In the genomic region with DNA sequence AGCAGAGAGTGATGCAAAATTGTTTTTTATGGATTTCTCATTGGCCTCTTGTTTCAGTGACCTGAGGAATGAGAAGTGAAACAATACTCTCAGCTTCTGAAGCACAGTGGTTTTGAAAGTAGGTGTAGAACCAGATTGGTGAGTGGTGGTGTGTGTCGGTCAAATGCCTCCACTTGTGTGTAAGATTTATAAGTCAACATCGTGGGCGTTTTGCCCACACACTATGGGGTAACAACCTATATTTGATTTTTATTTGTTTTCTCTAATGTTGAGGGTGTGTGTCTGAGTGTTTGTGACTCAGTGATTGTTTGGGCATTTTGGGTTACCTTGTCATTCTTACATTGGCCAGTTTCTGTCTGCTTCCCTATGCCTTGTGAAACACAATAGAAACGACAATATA, we compare ENCODE assay signal across 25 cellular contexts. TPM values are rescaled to one million over a fixed set of nuclear protein-coding genes. Genes with fewer than 3 reads are reported as not detected.
"Had no signal": no experiment of that assay in that cellular context is flagged by ENCODE, and none has a peak within 500 bp of the region (broad histone marks: within the 10 kb centered on the region; RNA-seq: fewer than 3 reads in every experiment).

No MANE protein-coding gene starts in this region.

- FAIRE-seq: endothelial cell of umbilical vein, keratinocyte had no signal

- H3K4me1 ChIP-seq: gastrocnemius medialis, left lung, prostate gland, sigmoid colon, stomach, thyroid gland had no signal

- H3K27me3 ChIP-seq: gastrocnemius medialis, left lung, neural progenitor cell, sigmoid colon, stomach, thyroid gland had no signal

- H3K27ac ChIP-seq: coronary artery, gastrocnemius medialis, left lung, neural progenitor cell, prostate gland, sigmoid colon, stomach, thyroid gland had no signal

- DNase-seq: dermis blood vessel endothelial cell; effector memory CD4-positive, alpha-beta T cell; foreskin fibroblast; gastrocnemius medialis; head of caudate nucleus; left cardiac atrium; left lung; mesendoderm; midbrain; naive thymus-derived CD4-positive, alpha-beta T cell; right cardiac atrium; sigmoid colon; stimulated activated CD4-positive, alpha-beta T cell treated with anti-CD3 and anti-CD28 coated beads, Interleukin-2, amount 100 ng/mL, for 24 hours; stimulated activated CD4-positive, alpha-beta T cell treated with anti-CD3 and anti-CD28 coated beads, Interleukin-4, amount 100 ng/mL, for 24 hours; stimulated activated naive CD4-positive, alpha-beta T cell treated with Interleukin-2 at 50 U/mL for 16 hours; stomach; thyroid gland; trophoblast cell had no signal

- H3K4me3 ChIP-seq: coronary artery, gastrocnemius medialis, left lung, neural progenitor cell, prostate gland, sigmoid colon, stomach, thyroid gland had no signal

- H2AFZ ChIP-seq: neural progenitor cell had no signal

- H3K9me3 ChIP-seq: gastrocnemius medialis, left lung, prostate gland, sigmoid colon, stomach, thyroid gland had no signal

- H3K36me3 ChIP-seq: gastrocnemius medialis, left lung, neural progenitor cell, prostate gland, sigmoid colon, stomach, thyroid gland had no signal

- H3K9ac ChIP-seq: neural progenitor cell had no signal

- H3K4me2 ChIP-seq: neural progenitor cell had no signal

- ATAC-seq: gastrocnemius medialis; left cardiac atrium; left lung; naive thymus-derived CD4-positive, alpha-beta T cell; right cardiac atrium; stimulated activated effector memory CD8-positive, alpha-beta T cell treated with anti-CD3 and anti-CD28 coated beads, Interleukin-12 subunit alpha, Interleukin-12 subunit beta, amount 100 ng/mL, for 72 hours had no signal

RNA-seq across cellular contexts. Expression of a gene that starts 23.3 kb away (rescaled TPM):
- total RNA-seq: endothelial cell of umbilical vein; naive thymus-derived CD4-positive, alpha-beta T cell; osteoblast had no signal
- polyA plus RNA-seq: endothelial cell of umbilical vein; naive thymus-derived CD4-positive, alpha-beta T cell had no signal
